Comparison of ENCODE assay signal across 24 cellular contexts in genomic region chr6:111107589-111107988, GRCh38. TPM values are rescaled to one million over a fixed set of nuclear protein-coding genes. Genes with fewer than 3 reads are reported as not detected.
A peak's percentile ranks its signal among the peaks of the same experiment; 100 is the strongest.
DNase-seq lines count a peak whose midpoint lies in the region; ATAC-seq, FAIRE-seq and TF ChIP-seq lines count a peak whose summit lies in the region.
"Had no signal": no experiment of that assay in that cellular context is flagged by ENCODE, and none has a peak within 500 bp of the region (broad histone marks: within the 10 kb centered on the region; RNA-seq: fewer than 3 reads in every experiment).

No MANE protein-coding gene starts in this region.

- H3K4me3 ChIP-seq in HEK293 (ENCODE audit: low read depth, low read length) (no peak overlapping the region), H1 (ENCODE audit: extremely low read depth in 1 of 4, insufficient read depth in 2 of 4, low read depth in 3 of 4, low read length in 4 of 4) (no peak overlapping the region), gastrocnemius medialis (no peak overlapping the region), right atrium auricular region (no peak overlapping the region), GM23338 (no peak overlapping the region)
- H3K4me3 ChIP-seq: A549; BLaER1 treated with 17β-estradiol and CSF1 and Interleukin-3, amounts not matched to agents 10 nM and 100 nM had no signal

- no peak overlapping the region for H2BK15ac ChIP-seq in H1 (ENCODE audit: low read length)

- TF ChIP-seq EP300 in H1 (IDR thresholded peaks at IDR 0.05; ENCODE audit: borderline replicate concordance in 1 of 2, low read depth in 2 of 2, low read length in 2 of 2) = no peak

- in situ Hi-C loops in gastrocnemius medialis (cut with MboI; ENCODE audit: low sequenced_read_pairs in 4 of 4) = loop anchor here in 1 of 4 donors (25.0 kb wide), 1 partner anchor 555 kb away; no protein-coding TSS in a partner anchor

- H3K4me1 Mint-ChIP-seq in activated CD8-positive, alpha-beta T cell treated with anti-CD3 and anti-CD28 coated beads for 36 hours (ENCODE audit: low read depth) = peaks cover 32% of the 10 kb centered on the region
- peaks cover 4% of the 10 kb centered on the region for H3K4me1 Mint-ChIP-seq in activated CD8-positive, alpha-beta T cell treated with anti-CD3 and anti-CD28 coated beads, Interleukin-2, amount 10 ng/mL, durations not matched to agents 7 days and 5 days (ENCODE audit: low read depth)
- H3K4me1 Mint-ChIP-seq in GM23338 = no peaks in the 10 kb centered on the region

- H4K8ac ChIP-seq in H1 (ENCODE audit: extremely low read depth, insufficient read depth, low read length) = no peak overlapping the region

- H3K27me3 Mint-ChIP-seq in activated CD8-positive, alpha-beta T cell treated with anti-CD3 and anti-CD28 coated beads for 36 hours = no peaks in the 10 kb centered on the region
- no peaks in the 10 kb centered on the region for H3K27me3 Mint-ChIP-seq in activated CD8-positive, alpha-beta T cell treated with anti-CD3 and anti-CD28 coated beads, Interleukin-2, amount 10 ng/mL, durations not matched to agents 7 days and 5 days (ENCODE audit: low read depth)
- H3K27me3 Mint-ChIP-seq in GM23338 (ENCODE audit: insufficient read depth, low read depth, poor library complexity) = no peaks in the 10 kb centered on the region
- H3K27me3 Mint-ChIP-seq: CD4-positive, alpha-beta T cell had no signal

- no peaks in the 10 kb centered on the region for H3K9me2 ChIP-seq in GM23338 (ENCODE audit: insufficient read depth)

- no peak overlapping the region for H3K4me2 ChIP-seq in H1 (ENCODE audit: insufficient read depth in 1 of 2, low read depth in 2 of 2, low read length in 2 of 2)
- no peak overlapping the region for H3K4me2 ChIP-seq in GM23338
- H3K4me2 ChIP-seq: A549; BLaER1 treated with 17β-estradiol and CSF1 and Interleukin-3, amounts not matched to agents 10 nM and 100 nM had no signal

- H3K36me3 Mint-ChIP-seq in activated CD8-positive, alpha-beta T cell treated with anti-CD3 and anti-CD28 coated beads for 36 hours (ENCODE audit: low read depth) = peaks cover 16% of the 10 kb centered on the region
- H3K36me3 Mint-ChIP-seq in activated CD8-positive, alpha-beta T cell treated with anti-CD3 and anti-CD28 coated beads, Interleukin-2, amount 10 ng/mL, durations not matched to agents 7 days and 5 days (ENCODE audit: low read depth) = peaks cover 10% of the 10 kb centered on the region
- peaks cover 11% of the 10 kb centered on the region for H3K36me3 Mint-ChIP-seq in GM23338 (ENCODE audit: low read depth)
- H3K36me3 Mint-ChIP-seq: CD14-positive monocyte had no signal

- no peak overlapping the region for H3K18ac ChIP-seq in H1 (ENCODE audit: extremely low read depth, low read length)

- no peak overlapping the region for H4K91ac ChIP-seq in H1 (replicated peaks; ENCODE audit: insufficient read length, low read length)

- no peak overlapping the region for H3K4ac ChIP-seq in H1 (replicated peaks; ENCODE audit: insufficient read length, low read depth, low read length)

- no peak for ATAC-seq in activated CD8-positive, alpha-beta T cell treated with anti-CD3 and anti-CD28 coated beads for 36 hours
- ATAC-seq in activated CD8-positive, alpha-beta T cell treated with anti-CD3 and anti-CD28 coated beads, Interleukin-2, amount 10 ng/mL, durations not matched to agents 7 days and 5 days = no peak
- ATAC-seq in gastrocnemius medialis (no peak), GM21447 (IDR thresholded peaks at IDR 0.05; ENCODE audit: unreplicated experiment) (no peak), GM23338 (no peak)
- ATAC-seq: A549, HCT116 had no signal

- no peak overlapping the region for H4K5ac ChIP-seq in H1 (ENCODE audit: insufficient read length, low read depth, low read length)

- TF ChIP-seq POLR2A in H1 (IDR thresholded peaks at IDR 0.05; ENCODE audit: control extremely low read depth in 1 of 2, low read depth in 2 of 2, low read length in 2 of 2) (no peak), gastrocnemius medialis (IDR thresholded peaks at IDR 0.05) (no peak)

- peaks cover 10% of the 10 kb centered on the region for H3K9me3 Mint-ChIP-seq in activated CD8-positive, alpha-beta T cell treated with anti-CD3 and anti-CD28 coated beads for 36 hours
- peaks cover 9% of the 10 kb centered on the region for H3K9me3 Mint-ChIP-seq in activated CD8-positive, alpha-beta T cell treated with anti-CD3 and anti-CD28 coated beads, Interleukin-2, amount 10 ng/mL, durations not matched to agents 7 days and 5 days (ENCODE audit: insufficient read depth)
- peaks cover 12% of the 10 kb centered on the region for H3K9me3 Mint-ChIP-seq in GM23338

- WGBS in H1 (ENCODE audit: extremely low coverage in 1 of 2, insufficient coverage in 1 of 2, insufficient read length in 1 of 2, insufficient replicate concordance in 2 of 2, low coverage in 1 of 2, low lambda C conversion rate in 2 of 2, missing lambda C conversion rate in 1 of 2), 2 experiments = 86% methylated on average over 1 of the region's 1 CpG; no CpG with 5 or more reads in 1 of the 2 experiments

- no peak for FAIRE-seq in H1 (lab: Jason Lieb, UNC)
- FAIRE-seq: A549, GM12891 had no signal

- H3F3A ChIP-seq in GM23338 (replicated peaks; ENCODE audit: low read depth) = no peaks in the 10 kb centered on the region

- no peaks in the 10 kb centered on the region for H3K23me2 ChIP-seq in H1 (ENCODE audit: low read depth, low read length)

- H2BK20ac ChIP-seq in H1 (ENCODE audit: low read length) = no peak overlapping the region

- H3K23ac ChIP-seq in H1 (ENCODE audit: insufficient read length) = no peak overlapping the region

- no peak overlapping the region for H2BK120ac ChIP-seq in H1 (replicated peaks; ENCODE audit: low read depth, low read length)

- no peak overlapping the region for H3K27ac ChIP-seq in HEK293 (ENCODE audit: extremely low read depth, low read depth, low read length)
- no peak overlapping the region for H3K27ac ChIP-seq in H1 (ENCODE audit: low read depth, low read length)
- peak overlapping the region; percentile 25 to 95 (median 84) for H3K27ac ChIP-seq in gastrocnemius medialis
- H3K27ac ChIP-seq in right atrium auricular region = no peak overlapping the region
- H3K27ac ChIP-seq in GM23338 (ENCODE audit: low read depth) = no peak overlapping the region
- H3K27ac ChIP-seq: A549; BLaER1 treated with 17β-estradiol and CSF1 and Interleukin-3, amounts not matched to agents 10 nM and 100 nM had no signal

- CTCF ChIA-PET in activated CD8-positive, alpha-beta T cell treated with anti-CD3 and anti-CD28 coated beads for 36 hours (lab: Charles Lee) = no interaction called here
- CTCF ChIA-PET in activated CD8-positive, alpha-beta T cell treated with anti-CD3 and anti-CD28 coated beads, Interleukin-2, amount 10 ng/mL, durations not matched to agents 7 days and 5 days (lab: Charles Lee) = no interaction called here
- CTCF ChIA-PET in HEK293 (lab: Yijun Ruan, JAX) (interaction anchor here (0.6 kb wide), 1 partner anchor 477 kb away, joined by 4 read pairs; no protein-coding TSS in a partner anchor), H1 (lab: Charles Lee; ENCODE audit: partially characterized antibody) (no interaction called here)

- TF ChIP-seq RAD21 in H1 (IDR thresholded peaks at IDR 0.05 in 1 of 2, conservative IDR thresholded peaks at IDR 0.05 in 1 of 2; ENCODE audit: low read depth in 2 of 2, low read length in 2 of 2) = no peak

- H3K4me3 Mint-ChIP-seq in activated CD8-positive, alpha-beta T cell treated with anti-CD3 and anti-CD28 coated beads for 36 hours = no peak overlapping the region
- no peak overlapping the region for H3K4me3 Mint-ChIP-seq in activated CD8-positive, alpha-beta T cell treated with anti-CD3 and anti-CD28 coated beads, Interleukin-2, amount 10 ng/mL, durations not matched to agents 7 days and 5 days
- no peak overlapping the region for H3K4me3 Mint-ChIP-seq in GM23338
- H3K4me3 Mint-ChIP-seq: CD14-positive monocyte; CD4-positive, alpha-beta T cell; CD8-positive, alpha-beta memory T cell; H9; HFFc6 had no signal

- TF ChIP-seq CTCF in activated CD8-positive, alpha-beta T cell treated with anti-CD3 and anti-CD28 coated beads for 36 hours (IDR thresholded peaks at IDR 0.05) = no peak
- TF ChIP-seq CTCF in HEK293 (tag by site-specific recombination; IDR thresholded peaks at IDR 0.05) (no peak), H1 (IDR thresholded peaks at IDR 0.05; ENCODE audit: control extremely low read depth in 1 of 3, insufficient read depth in 1 of 3, low read depth in 1 of 3, low read length in 3 of 3) (no peak), gastrocnemius medialis (IDR thresholded peaks at IDR 0.05 in 4 of 5, conservative IDR thresholded peaks at IDR 0.05 in 1 of 5) (no peak), right atrium auricular region (IDR thresholded peaks at IDR 0.05) (no peak), GM23338 (conservative IDR thresholded peaks at IDR 0.05; ENCODE audit: low read depth in 2 of 2) (no peak)

- H2AK5ac ChIP-seq in H1 (ENCODE audit: low read depth, low read length) = no peak overlapping the region

- H3K79me2 ChIP-seq in H1 (ENCODE audit: control insufficient read depth in 1 of 2, insufficient read depth in 2 of 2, low read length in 2 of 2) (no peaks in the 10 kb centered on the region), GM23338 (replicated peaks; ENCODE audit: insufficient read depth) (peaks cover 50% of the 10 kb centered on the region)

- H3K27ac Mint-ChIP-seq in activated CD8-positive, alpha-beta T cell treated with anti-CD3 and anti-CD28 coated beads for 36 hours = peak overlapping the region; percentile 18
- no peak overlapping the region for H3K27ac Mint-ChIP-seq in activated CD8-positive, alpha-beta T cell treated with anti-CD3 and anti-CD28 coated beads, Interleukin-2, amount 10 ng/mL, durations not matched to agents 7 days and 5 days
- H3K27ac Mint-ChIP-seq in GM23338 = no peak overlapping the region
- H3K27ac Mint-ChIP-seq: CD14-positive monocyte; CD4-positive, alpha-beta T cell; CD8-positive, alpha-beta memory T cell; H9; HFFc6 had no signal

- DNase-seq in activated CD8-positive, alpha-beta T cell treated with anti-CD3 and anti-CD28 coated beads for 36 hours = no peak
- no peak for DNase-seq in activated CD8-positive, alpha-beta T cell treated with anti-CD3 and anti-CD28 coated beads, Interleukin-2, amount 10 ng/mL, durations not matched to agents 7 days and 5 days
- no peak for DNase-seq in H1 (ENCODE audit: low read depth in 1 of 2, low spot score in 2 of 2)
- DNase-seq in gastrocnemius medialis = no peak
- no peak for DNase-seq in right atrium auricular region (ENCODE audit: low spot score)
- no peak for DNase-seq in GM23338 (ENCODE audit: low spot score)
- DNase-seq: 8988T; ACHN; AML-193; BE2C; CD4-positive, alpha-beta T cell; CD8-positive, alpha-beta memory T cell; DMS153; DMS79 treated with DMSO at 0.1 percent for 48 hours; GF-D8; H9; HFFc6 had no signal

- H3K9me3 ChIP-seq in HEK293 (ENCODE audit: control insufficient read depth, insufficient read depth, low read depth, low read length) (no peaks in the 10 kb centered on the region), H1 (ENCODE audit: insufficient read depth in 2 of 2, low read depth in 1 of 2, low read length in 1 of 2) (peaks cover 5 to 7% of the 10 kb centered on the region in 2 experiments; a peak in 3 of 4 replicates), gastrocnemius medialis (no peaks in the 10 kb centered on the region), right atrium auricular region (peaks cover 2 to 10% of the 10 kb centered on the region in 2 donors)
- H3K9me3 ChIP-seq: BE2C had no signal

- H2AFZ ChIP-seq in H1 (ENCODE audit: low read length) (no peak overlapping the region), GM23338 (no peak overlapping the region)

- H3K79me1 ChIP-seq in H1 (ENCODE audit: low read depth, low read length) = no peaks in the 10 kb centered on the region; the same call in 1 of the 2 replicates

- H3K9ac ChIP-seq in H1 (replicated peaks in 1 of 4; ENCODE audit: extremely low read depth in 1 of 4, low read depth in 3 of 4, low read length in 3 of 4) = no peak overlapping the region
- H3K9ac ChIP-seq: BLaER1 treated with 17β-estradiol and CSF1 and Interleukin-3, amounts not matched to agents 10 nM and 100 nM had no signal

- H2BK5ac ChIP-seq in H1 (ENCODE audit: low read depth, low read length) = peak overlapping the region; percentile 18; the same call in 1 of the 2 replicates

- H3K36me3 ChIP-seq in HEK293 (ENCODE audit: control insufficient read depth in 2 of 2, insufficient read depth in 1 of 2, low read length in 2 of 2) (peaks cover 0 to 2% of the 10 kb centered on the region in 2 experiments; a peak in 2 of 3 replicates), H1 (ENCODE audit: control insufficient read depth in 2 of 4, insufficient read depth in 4 of 4, low read length in 3 of 4) (peaks cover 0 to 4% (median 0%) of the 10 kb centered on the region in 4 experiments; a peak in 2 of 8 replicates), gastrocnemius medialis (no peaks in the 10 kb centered on the region), right atrium auricular region (no peaks in the 10 kb centered on the region), GM23338 (ENCODE audit: insufficient read depth) (no peaks in the 10 kb centered on the region)
- H3K36me3 ChIP-seq: BE2C had no signal

- POLR2A ChIA-PET in activated CD8-positive, alpha-beta T cell treated with anti-CD3 and anti-CD28 coated beads for 36 hours (lab: Charles Lee) = no interaction called here
- POLR2A ChIA-PET in activated CD8-positive, alpha-beta T cell treated with anti-CD3 and anti-CD28 coated beads, Interleukin-2, amount 10 ng/mL, durations not matched to agents 7 days and 5 days (lab: Charles Lee) = no interaction called here
- POLR2A ChIA-PET in HEK293 (lab: Yijun Ruan, JAX) (no interaction called here), H1 (lab: Charles Lee; ENCODE audit: partially characterized antibody) (no interaction called here)

- H4K20me1 ChIP-seq in H1 (replicated peaks in 1 of 2; ENCODE audit: control insufficient read depth in 1 of 2, insufficient read depth in 2 of 2, low read length in 2 of 2) (no peaks in the 10 kb centered on the region), GM23338 (replicated peaks; ENCODE audit: insufficient read depth) (no peaks in the 10 kb centered on the region)

- H2BK12ac ChIP-seq in H1 (ENCODE audit: low read depth, low read length) = no peak overlapping the region

- intact Hi-C loops in activated CD8-positive, alpha-beta T cell treated with anti-CD3 and anti-CD28 coated beads for 36 hours (cut with micrococcal nuclease) = no loop called here
- intact Hi-C loops in gastrocnemius medialis (cut with DNase I; ENCODE audit: low total_unique reads) = no loop called here

- no peak overlapping the region for H3K56ac ChIP-seq in H1 (replicated peaks; ENCODE audit: insufficient read length, low read depth, low read length)

- H3K14ac ChIP-seq in H1 (ENCODE audit: insufficient read length) = no peak overlapping the region

- H3K27me3 ChIP-seq in H1 (replicated peaks in 1 of 4; ENCODE audit: control insufficient read depth in 3 of 4, extremely low read depth in 1 of 4, insufficient read depth in 3 of 4, low read length in 3 of 4) = no peaks in the 10 kb centered on the region
- no peaks in the 10 kb centered on the region for H3K27me3 ChIP-seq in gastrocnemius medialis
- no peaks in the 10 kb centered on the region for H3K27me3 ChIP-seq in right atrium auricular region
- no peaks in the 10 kb centered on the region for H3K27me3 ChIP-seq in GM23338 (ENCODE audit: insufficient read depth)
- H3K27me3 ChIP-seq: BE2C; BLaER1 treated with 17β-estradiol and CSF1 and Interleukin-3, amounts not matched to agents 10 nM and 100 nM had no signal

- H3K4me1 ChIP-seq in HEK293 (ENCODE audit: control insufficient read depth, insufficient read depth, low read length) (no peaks in the 10 kb centered on the region), H1 (replicated peaks in 1 of 4; ENCODE audit: control insufficient read depth in 3 of 4, insufficient read depth in 4 of 4, low read length in 3 of 4) (no peaks in the 10 kb centered on the region; a peak in 1 of 7 replicates), gastrocnemius medialis (peaks cover 25 to 51% of the 10 kb centered on the region in 2 donors), right atrium auricular region (no peaks in the 10 kb centered on the region), GM23338 (ENCODE audit: insufficient read depth) (no peaks in the 10 kb centered on the region)
- H3K4me1 ChIP-seq: A549 had no signal

RNA-seq across cellular contexts. Expression of gene SLC16A10, which starts 20.3 kb away (rescaled TPM):
- 10 to 100 TPM; 11.5 to 12.2 TPM for total RNA-seq in activated CD8-positive, alpha-beta T cell treated with anti-CD3 and anti-CD28 coated beads for 36 hours
- 1 to 10 TPM; 6.3 to 6.4 TPM for total RNA-seq in activated CD8-positive, alpha-beta T cell treated with anti-CD3 and anti-CD28 coated beads, Interleukin-2, amount 10 ng/mL, durations not matched to agents 7 days and 5 days
- 16.9 and 18.6 TPM in 2 replicates for total RNA-seq in H1 (2021; fragmentation: NEBNext Ultra II Directional; extraction: Animal tissue kit (Norgen Biotek cat#: 25700))
- polyA plus RNA-seq in H1 (2011; rRNA removed) (14.6 and 23.2 TPM in 2 replicates), GM23338 (2016; fragmentation: Nextera tagmentation; extraction: Ambion mirVana) (10.5 and 12.1 TPM in 2 replicates)
- 10.5 TPM for polyA plus RNA-seq in H1 (2011; cell fraction: cytosol; rRNA removed)
- polyA plus RNA-seq in H1 (2011; cell fraction: nucleus; rRNA removed) = 6.5 TPM
- 7.9 to 9.1 TPM (median 8.7 TPM) in 4 replicates for polyA plus RNA-seq in H1 (2012, experiment 1 of 2)
- 6.6 TPM for polyA plus RNA-seq in H1 (2012, experiment 2 of 2)
- polyA plus RNA-seq in H1 (2013, experiment 1 of 2) = 20.1 TPM
- 23.7 TPM for polyA plus RNA-seq in H1 (2013, experiment 2 of 2)
- polyA minus RNA-seq in H1 (2011; rRNA and poly(A)+ RNA removed) = 29.9 and 30.4 TPM in 2 replicates
- polyA minus RNA-seq in H1 (2011; cell fraction: cytosol; rRNA and poly(A)+ RNA removed) = 8.7 TPM
- 25.1 TPM for polyA minus RNA-seq in H1 (2011; cell fraction: nucleus; rRNA and poly(A)+ RNA removed)
- total RNA-seq in gastrocnemius medialis (100 to 1,000 TPM in 3 of 4 donors, 10 to 100 TPM in 1; 81.5 to 167 (median 144) TPM), right atrium auricular region (10 to 100 TPM; 10.3 to 18.5 TPM)
- total RNA-seq in GM23338 (2014; rRNA removed; shearing (Covaris generic)) = 30.9 and 37.6 TPM in 2 replicates
- total RNA-seq: HFFc6 had no signal

Comparison
In these comparisons a context has a peak if more than half of its experiments do, and no peak if none do; other contexts are left out.
1. H3K27ac ChIP-seq: peak in gastrocnemius medialis (4 of 4); none in HEK293 (single experiment), H1 (single experiment), right atrium auricular region (0 of 2) and GM23338 (single experiment).